Comparison of ENCODE assay signal across 1 cellular context in the genomic region with DNA sequence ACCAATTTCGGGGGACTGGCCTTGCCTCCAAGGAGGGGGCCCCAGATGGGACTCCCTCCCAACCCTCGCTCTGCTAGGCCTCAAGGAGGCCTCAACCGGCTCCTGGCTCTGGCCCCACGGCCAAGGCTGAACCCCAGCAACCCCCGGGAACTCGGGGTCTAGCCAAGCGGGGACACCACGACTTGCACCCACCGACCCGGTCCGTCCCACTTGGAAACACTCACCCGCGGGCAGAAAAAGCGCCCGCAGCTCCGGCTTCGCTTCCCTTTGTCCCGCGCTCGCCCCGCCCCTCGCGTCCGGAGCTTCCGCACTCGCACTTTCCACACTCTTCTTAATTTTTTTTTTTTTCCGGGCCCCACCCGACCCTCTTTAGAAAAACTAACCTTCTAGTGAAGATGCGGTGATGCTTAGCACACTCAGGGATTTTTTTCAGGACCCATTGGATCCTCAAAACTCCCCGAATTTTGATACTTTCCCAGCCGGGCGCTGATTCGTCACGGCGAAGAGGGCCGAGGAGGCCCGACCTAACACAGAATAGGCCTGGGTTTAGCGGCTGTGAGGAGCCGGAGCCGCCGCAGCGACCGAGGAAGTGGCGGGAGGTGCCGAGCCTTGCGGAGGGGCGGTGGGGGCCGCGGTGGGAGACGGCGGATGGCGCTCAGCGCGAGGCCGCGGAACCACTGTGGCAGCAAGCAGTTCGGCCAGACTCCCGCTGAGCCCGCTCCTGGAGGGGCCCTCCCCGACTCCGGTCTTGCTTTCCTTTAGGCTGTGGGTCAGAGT.
TF ChIP-seq lines count a peak whose summit lies in the region.

A gene (minus strand): TSS at position 270 of the 777 bp plus-strand sequence. CDS start 2,016 bp downstream, outside the sequence.

TF ChIP-seq in HepG2, 621 proteins besides CTCF, POLR2A, EP300 and RAD21 (continued from another document and continues in another):
- TF ChIP-seq KDM5A (IDR thresholded peaks at IDR 0.05; ENCODE audit: borderline replicate concordance, low read length) (peak; percentile 98), ZNF816 (CRISPR knock-in tag; IDR thresholded peaks at IDR 0.05; ENCODE audit: borderline replicate concordance) (peak; percentile 71; the same call in 1 of the 2 replicates), ATAD3A (CRISPR knock-in tag; IDR thresholded peaks at IDR 0.05) (0 out of 2 replicates have a peak, but pooled peaks have one; percentile 31), HNRNPH1 (optimal IDR thresholded peaks at IDR 0.05; ENCODE audit: low read depth, low read length) (peak; percentile 58), MEF2D (CRISPR knock-in tag; IDR thresholded peaks at IDR 0.05) (peak; percentile 15; the same call in 1 of the 2 replicates), PHF8 (CRISPR knock-in tag; IDR thresholded peaks at IDR 0.05) (peak; percentile 100), NR2C2 (CRISPR knock-in tag; IDR thresholded peaks at IDR 0.05; ENCODE audit: borderline replicate concordance) (peak; percentile 35; the same call in 1 of the 2 replicates), ZNF879 (CRISPR knock-in tag; IDR thresholded peaks at IDR 0.05) (peak; percentile 66; the same call in 1 of the 2 replicates), KLF6 (CRISPR knock-in tag; IDR thresholded peaks at IDR 0.05) (peak; percentile 69), ZNF562 (CRISPR knock-in tag; IDR thresholded peaks at IDR 0.05; ENCODE audit: borderline replicate concordance) (no peak), PAWR (CRISPR knock-in tag; IDR thresholded peaks at IDR 0.05; ENCODE audit: borderline replicate concordance) (no peak), CREB1 (IDR thresholded peaks at IDR 0.05) (no peak), CREB1 (CRISPR knock-in tag; IDR thresholded peaks at IDR 0.05) (peak; percentile 51; the same call in 1 of the 2 replicates), ZNF451 (CRISPR knock-in tag; IDR thresholded peaks at IDR 0.05) (no peak), RARA (CRISPR knock-in tag; IDR thresholded peaks at IDR 0.05) (peak; percentile 31; the same call in 1 of the 2 replicates), DR1 (CRISPR knock-in tag; IDR thresholded peaks at IDR 0.05) (peak; percentile 49; the same call in 1 of the 2 replicates), MYC (CRISPR knock-in tag; IDR thresholded peaks at IDR 0.05; ENCODE audit: borderline replicate concordance) (peak; percentile 13; the same call in 1 of the 2 replicates), TCF7 (IDR thresholded peaks at IDR 0.05; ENCODE audit: low read depth) (no peak)
- TF ChIP-seq, protein P1, sequence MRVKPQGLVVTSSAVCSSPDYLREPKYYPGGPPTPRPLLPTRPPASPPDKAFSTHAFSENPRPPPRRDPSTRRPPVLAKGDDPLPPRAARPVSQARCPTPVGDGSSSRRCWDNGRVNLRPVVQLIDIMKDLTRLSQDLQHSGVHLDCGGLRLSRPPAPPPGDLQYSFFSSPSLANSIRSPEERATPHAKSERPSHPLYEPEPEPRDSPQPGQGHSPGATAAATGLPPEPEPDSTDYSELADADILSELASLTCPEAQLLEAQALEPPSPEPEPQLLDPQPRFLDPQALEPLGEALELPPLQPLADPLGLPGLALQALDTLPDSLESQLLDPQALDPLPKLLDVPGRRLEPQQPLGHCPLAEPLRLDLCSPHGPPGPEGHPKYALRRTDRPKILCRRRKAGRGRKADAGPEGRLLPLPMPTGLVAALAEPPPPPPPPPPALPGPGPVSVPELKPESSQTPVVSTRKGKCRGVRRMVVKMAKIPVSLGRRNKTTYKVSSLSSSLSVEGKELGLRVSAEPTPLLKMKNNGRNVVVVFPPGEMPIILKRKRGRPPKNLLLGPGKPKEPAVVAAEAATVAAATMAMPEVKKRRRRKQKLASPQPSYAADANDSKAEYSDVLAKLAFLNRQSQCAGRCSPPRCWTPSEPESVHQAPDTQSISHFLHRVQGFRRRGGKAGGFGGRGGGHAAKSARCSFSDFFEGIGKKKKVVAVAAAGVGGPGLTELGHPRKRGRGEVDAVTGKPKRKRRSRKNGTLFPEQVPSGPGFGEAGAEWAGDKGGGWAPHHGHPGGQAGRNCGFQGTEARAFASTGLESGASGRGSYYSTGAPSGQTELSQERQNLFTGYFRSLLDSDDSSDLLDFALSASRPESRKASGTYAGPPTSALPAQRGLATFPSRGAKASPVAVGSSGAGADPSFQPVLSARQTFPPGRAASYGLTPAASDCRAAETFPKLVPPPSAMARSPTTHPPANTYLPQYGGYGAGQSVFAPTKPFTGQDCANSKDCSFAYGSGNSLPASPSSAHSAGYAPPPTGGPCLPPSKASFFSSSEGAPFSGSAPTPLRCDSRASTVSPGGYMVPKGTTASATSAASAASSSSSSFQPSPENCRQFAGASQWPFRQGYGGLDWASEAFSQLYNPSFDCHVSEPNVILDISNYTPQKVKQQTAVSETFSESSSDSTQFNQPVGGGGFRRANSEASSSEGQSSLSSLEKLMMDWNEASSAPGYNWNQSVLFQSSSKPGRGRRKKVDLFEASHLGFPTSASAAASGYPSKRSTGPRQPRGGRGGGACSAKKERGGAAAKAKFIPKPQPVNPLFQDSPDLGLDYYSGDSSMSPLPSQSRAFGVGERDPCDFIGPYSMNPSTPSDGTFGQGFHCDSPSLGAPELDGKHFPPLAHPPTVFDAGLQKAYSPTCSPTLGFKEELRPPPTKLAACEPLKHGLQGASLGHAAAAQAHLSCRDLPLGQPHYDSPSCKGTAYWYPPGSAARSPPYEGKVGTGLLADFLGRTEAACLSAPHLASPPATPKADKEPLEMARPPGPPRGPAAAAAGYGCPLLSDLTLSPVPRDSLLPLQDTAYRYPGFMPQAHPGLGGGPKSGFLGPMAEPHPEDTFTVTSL (CRISPR knock-in tag; IDR thresholded peaks at IDR 0.05; ENCODE audit: borderline replicate concordance), result peak; percentile 31; the same call in 1 of the 2 replicates
- TF ChIP-seq, protein P2, sequence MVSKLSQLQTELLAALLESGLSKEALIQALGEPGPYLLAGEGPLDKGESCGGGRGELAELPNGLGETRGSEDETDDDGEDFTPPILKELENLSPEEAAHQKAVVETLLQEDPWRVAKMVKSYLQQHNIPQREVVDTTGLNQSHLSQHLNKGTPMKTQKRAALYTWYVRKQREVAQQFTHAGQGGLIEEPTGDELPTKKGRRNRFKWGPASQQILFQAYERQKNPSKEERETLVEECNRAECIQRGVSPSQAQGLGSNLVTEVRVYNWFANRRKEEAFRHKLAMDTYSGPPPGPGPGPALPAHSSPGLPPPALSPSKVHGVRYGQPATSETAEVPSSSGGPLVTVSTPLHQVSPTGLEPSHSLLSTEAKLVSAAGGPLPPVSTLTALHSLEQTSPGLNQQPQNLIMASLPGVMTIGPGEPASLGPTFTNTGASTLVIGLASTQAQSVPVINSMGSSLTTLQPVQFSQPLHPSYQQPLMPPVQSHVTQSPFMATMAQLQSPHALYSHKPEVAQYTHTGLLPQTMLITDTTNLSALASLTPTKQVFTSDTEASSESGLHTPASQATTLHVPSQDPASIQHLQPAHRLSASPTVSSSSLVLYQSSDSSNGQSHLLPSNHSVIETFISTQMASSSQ (IDR thresholded peaks at IDR 0.05; ENCODE audit: low read depth), result no peak
- TF ChIP-seq, protein P2 (CRISPR knock-in tag; IDR thresholded peaks at IDR 0.05; ENCODE audit: borderline replicate concordance), result no peak
- TF ChIP-seq, protein P3, sequence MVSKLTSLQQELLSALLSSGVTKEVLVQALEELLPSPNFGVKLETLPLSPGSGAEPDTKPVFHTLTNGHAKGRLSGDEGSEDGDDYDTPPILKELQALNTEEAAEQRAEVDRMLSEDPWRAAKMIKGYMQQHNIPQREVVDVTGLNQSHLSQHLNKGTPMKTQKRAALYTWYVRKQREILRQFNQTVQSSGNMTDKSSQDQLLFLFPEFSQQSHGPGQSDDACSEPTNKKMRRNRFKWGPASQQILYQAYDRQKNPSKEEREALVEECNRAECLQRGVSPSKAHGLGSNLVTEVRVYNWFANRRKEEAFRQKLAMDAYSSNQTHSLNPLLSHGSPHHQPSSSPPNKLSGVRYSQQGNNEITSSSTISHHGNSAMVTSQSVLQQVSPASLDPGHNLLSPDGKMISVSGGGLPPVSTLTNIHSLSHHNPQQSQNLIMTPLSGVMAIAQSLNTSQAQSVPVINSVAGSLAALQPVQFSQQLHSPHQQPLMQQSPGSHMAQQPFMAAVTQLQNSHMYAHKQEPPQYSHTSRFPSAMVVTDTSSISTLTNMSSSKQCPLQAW (CRISPR knock-in tag; IDR thresholded peaks at IDR 0.05), result no peak
- TF ChIP-seq, protein P4, sequence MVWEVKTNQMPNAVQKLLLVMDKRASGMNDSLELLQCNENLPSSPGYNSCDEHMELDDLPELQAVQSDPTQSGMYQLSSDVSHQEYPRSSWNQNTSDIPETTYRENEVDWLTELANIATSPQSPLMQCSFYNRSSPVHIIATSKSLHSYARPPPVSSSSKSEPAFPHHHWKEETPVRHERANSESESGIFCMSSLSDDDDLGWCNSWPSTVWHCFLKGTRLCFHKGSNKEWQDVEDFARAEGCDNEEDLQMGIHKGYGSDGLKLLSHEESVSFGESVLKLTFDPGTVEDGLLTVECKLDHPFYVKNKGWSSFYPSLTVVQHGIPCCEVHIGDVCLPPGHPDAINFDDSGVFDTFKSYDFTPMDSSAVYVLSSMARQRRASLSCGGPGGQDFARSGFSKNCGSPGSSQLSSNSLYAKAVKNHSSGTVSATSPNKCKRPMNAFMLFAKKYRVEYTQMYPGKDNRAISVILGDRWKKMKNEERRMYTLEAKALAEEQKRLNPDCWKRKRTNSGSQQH (CRISPR knock-in tag; IDR thresholded peaks at IDR 0.05; ENCODE audit: low read depth), result no peak; the same call in 1 of the 2 replicates
- TF ChIP-seq, protein P5, sequence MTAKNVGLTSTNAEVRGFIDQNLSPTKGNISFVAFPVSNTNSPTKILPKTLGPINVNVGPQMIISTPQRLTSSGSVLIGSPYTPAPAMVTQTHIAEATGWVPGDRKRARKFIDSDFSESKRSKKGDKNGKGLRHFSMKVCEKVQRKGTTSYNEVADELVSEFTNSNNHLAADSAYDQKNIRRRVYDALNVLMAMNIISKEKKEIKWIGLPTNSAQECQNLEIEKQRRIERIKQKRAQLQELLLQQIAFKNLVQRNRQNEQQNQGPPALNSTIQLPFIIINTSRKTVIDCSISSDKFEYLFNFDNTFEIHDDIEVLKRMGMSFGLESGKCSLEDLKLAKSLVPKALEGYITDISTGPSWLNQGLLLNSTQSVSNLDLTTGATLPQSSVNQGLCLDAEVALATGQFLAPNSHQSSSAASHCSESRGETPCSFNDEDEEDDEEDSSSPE (CRISPR knock-in tag; IDR thresholded peaks at IDR 0.05), result peak; percentile 55
- TF ChIP-seq, protein P6, sequence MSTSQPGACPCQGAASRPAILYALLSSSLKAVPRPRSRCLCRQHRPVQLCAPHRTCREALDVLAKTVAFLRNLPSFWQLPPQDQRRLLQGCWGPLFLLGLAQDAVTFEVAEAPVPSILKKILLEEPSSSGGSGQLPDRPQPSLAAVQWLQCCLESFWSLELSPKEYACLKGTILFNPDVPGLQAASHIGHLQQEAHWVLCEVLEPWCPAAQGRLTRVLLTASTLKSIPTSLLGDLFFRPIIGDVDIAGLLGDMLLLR (CRISPR knock-in tag; IDR thresholded peaks at IDR 0.05), result 0 out of 2 replicates have a peak, but pooled peaks have one; percentile 77
- TF ChIP-seq, protein P7, sequence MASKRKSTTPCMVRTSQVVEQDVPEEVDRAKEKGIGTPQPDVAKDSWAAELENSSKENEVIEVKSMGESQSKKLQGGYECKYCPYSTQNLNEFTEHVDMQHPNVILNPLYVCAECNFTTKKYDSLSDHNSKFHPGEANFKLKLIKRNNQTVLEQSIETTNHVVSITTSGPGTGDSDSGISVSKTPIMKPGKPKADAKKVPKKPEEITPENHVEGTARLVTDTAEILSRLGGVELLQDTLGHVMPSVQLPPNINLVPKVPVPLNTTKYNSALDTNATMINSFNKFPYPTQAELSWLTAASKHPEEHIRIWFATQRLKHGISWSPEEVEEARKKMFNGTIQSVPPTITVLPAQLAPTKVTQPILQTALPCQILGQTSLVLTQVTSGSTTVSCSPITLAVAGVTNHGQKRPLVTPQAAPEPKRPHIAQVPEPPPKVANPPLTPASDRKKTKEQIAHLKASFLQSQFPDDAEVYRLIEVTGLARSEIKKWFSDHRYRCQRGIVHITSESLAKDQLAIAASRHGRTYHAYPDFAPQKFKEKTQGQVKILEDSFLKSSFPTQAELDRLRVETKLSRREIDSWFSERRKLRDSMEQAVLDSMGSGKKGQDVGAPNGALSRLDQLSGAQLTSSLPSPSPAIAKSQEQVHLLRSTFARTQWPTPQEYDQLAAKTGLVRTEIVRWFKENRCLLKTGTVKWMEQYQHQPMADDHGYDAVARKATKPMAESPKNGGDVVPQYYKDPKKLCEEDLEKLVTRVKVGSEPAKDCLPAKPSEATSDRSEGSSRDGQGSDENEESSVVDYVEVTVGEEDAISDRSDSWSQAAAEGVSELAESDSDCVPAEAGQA (IDR thresholded peaks at IDR 0.05; ENCODE audit: low read depth), result no peak
- TF ChIP-seq, protein P7 (CRISPR knock-in tag; IDR thresholded peaks at IDR 0.05; ENCODE audit: borderline replicate concordance), result peak; percentile 89; the same call in 1 of the 2 replicates
- TF ChIP-seq, protein P8, sequence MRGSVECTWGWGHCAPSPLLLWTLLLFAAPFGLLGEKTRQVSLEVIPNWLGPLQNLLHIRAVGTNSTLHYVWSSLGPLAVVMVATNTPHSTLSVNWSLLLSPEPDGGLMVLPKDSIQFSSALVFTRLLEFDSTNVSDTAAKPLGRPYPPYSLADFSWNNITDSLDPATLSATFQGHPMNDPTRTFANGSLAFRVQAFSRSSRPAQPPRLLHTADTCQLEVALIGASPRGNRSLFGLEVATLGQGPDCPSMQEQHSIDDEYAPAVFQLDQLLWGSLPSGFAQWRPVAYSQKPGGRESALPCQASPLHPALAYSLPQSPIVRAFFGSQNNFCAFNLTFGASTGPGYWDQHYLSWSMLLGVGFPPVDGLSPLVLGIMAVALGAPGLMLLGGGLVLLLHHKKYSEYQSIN (CRISPR knock-in tag; IDR thresholded peaks at IDR 0.05; ENCODE audit: borderline replicate concordance), result no peak
